In the genomic region with DNA sequence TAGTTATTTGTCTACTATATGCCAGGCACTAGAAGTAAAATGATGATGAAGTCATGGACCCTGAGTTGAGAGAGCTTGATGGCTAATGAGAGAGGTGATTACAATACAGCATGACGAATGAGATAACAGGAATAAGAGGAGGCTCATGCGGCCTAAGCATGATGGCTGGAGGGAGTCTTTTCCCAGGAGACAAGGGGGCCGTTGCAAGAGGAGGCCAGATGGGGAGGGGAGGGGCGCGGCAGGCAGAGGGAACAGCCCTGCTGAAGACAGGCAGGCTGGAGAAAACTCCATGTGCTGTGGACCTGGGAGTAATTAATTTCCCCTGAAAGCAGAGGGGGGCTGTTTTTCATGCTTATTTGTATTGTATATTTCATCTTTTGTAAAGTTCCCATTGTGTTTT, we compare ENCODE assay signal across 18 cellular contexts.
DNase-seq lines count a peak whose midpoint lies in the region; ATAC-seq lines count a peak whose summit lies in the region.
"Had no signal": no experiment of that assay in that cellular context is flagged by ENCODE, and none has a peak within 500 bp of the region (broad histone marks: within the 10 kb centered on the region; RNA-seq: fewer than 3 reads in every experiment).

No MANE protein-coding gene starts in this region.

- no peak overlapping the region for H4K91ac ChIP-seq in neuronal stem cell (ENCODE audit: low read depth, low read length, poor library complexity)

- H3K4me3 ChIP-seq in SJCRH30 (no peak overlapping the region), neuronal stem cell (ENCODE audit: low read length in 2 of 2) (no peak overlapping the region)
- H3K4me3 ChIP-seq: MG63, PC-9, SK-N-MC had no signal

- H3K9me3 ChIP-seq in SJCRH30 (replicated peaks) (peaks cover 6% of the 10 kb centered on the region), neuronal stem cell (replicated peaks in 1 of 2; ENCODE audit: control insufficient read depth in 2 of 2, insufficient read depth in 1 of 2, low read depth in 1 of 2, low read length in 2 of 2) (peaks cover 4 to 28% of the 10 kb centered on the region in 2 donors)
- H3K9me3 ChIP-seq: MG63 had no signal

- WGBS in neuronal stem cell (ENCODE audit: extremely low coverage in 2 of 2, insufficient read length in 2 of 2, insufficient replicate concordance in 1 of 2), 2 donors: no CpG with 5 or more reads among the region's 5 CpGs

- H3K27me3 ChIP-seq in SJCRH30: no peaks in the 10 kb centered on the region
- H3K27me3 ChIP-seq in neuronal stem cell (ENCODE audit: control insufficient read depth in 3 of 3, insufficient read depth in 3 of 3, low read depth in 1 of 3, low read length in 3 of 3): no peaks in the 10 kb centered on the region
- H3K27me3 ChIP-seq: MG63 had no signal

- no peak overlapping the region for H2AFZ ChIP-seq in neuronal stem cell (ENCODE audit: low read length)
- H2AFZ ChIP-seq: PC-9 had no signal

- H3K36me3 ChIP-seq in SJCRH30: no peaks in the 10 kb centered on the region
- no peaks in the 10 kb centered on the region for H3K36me3 ChIP-seq in neuronal stem cell (replicated peaks in 1 of 2; ENCODE audit: control insufficient read depth in 2 of 2, insufficient read depth in 2 of 2, low read length in 2 of 2)
- H3K36me3 ChIP-seq: MG63 had no signal

- no peak overlapping the region for H3K4me2 ChIP-seq in neuronal stem cell (ENCODE audit: insufficient read depth, low read length, poor library complexity, severe bottlenecking)
- H3K4me2 ChIP-seq: PC-9 had no signal

- no peak overlapping the region for H3K18ac ChIP-seq in neuronal stem cell (ENCODE audit: low read length)

- no peak overlapping the region for H4K8ac ChIP-seq in neuronal stem cell (ENCODE audit: low read depth, low read length)

- H3K14ac ChIP-seq in neuronal stem cell (ENCODE audit: low read length): peak overlapping the region; percentile 60

- no peak overlapping the region for H2BK120ac ChIP-seq in neuronal stem cell (ENCODE audit: low read depth, low read length)

- ATAC-seq in GM21390 (IDR thresholded peaks at IDR 0.05; ENCODE audit: unreplicated experiment): no peak

- no peak overlapping the region for H3K4ac ChIP-seq in neuronal stem cell (ENCODE audit: low read length)

- H3K27ac ChIP-seq in SJCRH30 (peak overlapping the region; percentile 36), neuronal stem cell (replicated peaks; ENCODE audit: low read length) (no peak overlapping the region)
- H3K27ac ChIP-seq: 22Rv1, PC-9, SK-N-MC had no signal

- no peak overlapping the region for H2BK5ac ChIP-seq in neuronal stem cell (ENCODE audit: low read length)

- DNase-seq in DMS79 treated with DMSO at 0.1 percent for 48 hours (lab: John Stamatoyannopoulos, UW) (peak; percentile 17), DMS79 (lab: John Stamatoyannopoulos, UW) (no peak), NCI-H1694 (lab: John Stamatoyannopoulos, UW) (peak; percentile 31), SJCRH30 (peak; percentile 64 to 65), neuronal stem cell (ENCODE audit: low spot score) (no peak), mucosa of gallbladder (ENCODE audit: low spot score) (no peak), UCSD-AML1 (lab: John Stamatoyannopoulos, UW; ENCODE audit: unreplicated experiment) (no peak)
- DNase-seq: C1 segment of cervical spinal cord, EL, H7, MG63, NCI-H1105, NCI-H2081 treated with DMSO at 0.1 percent for 48 hours, NCI-H748 treated with DMSO at 0.1 percent for 48 hours, PC-9 had no signal

- H3K4me1 ChIP-seq in SJCRH30 (peaks cover 26% of the 10 kb centered on the region), neuronal stem cell (ENCODE audit: control insufficient read depth in 2 of 2, insufficient read depth in 1 of 2, low read depth in 1 of 2, low read length in 2 of 2) (peaks cover 0 to 4% of the 10 kb centered on the region in 2 donors)

- H3K23ac ChIP-seq in neuronal stem cell (ENCODE audit: low read depth, low read length, poor library complexity): no peak overlapping the region

- no peak overlapping the region for H2BK12ac ChIP-seq in neuronal stem cell (ENCODE audit: low read length)

- H3K9ac ChIP-seq in neuronal stem cell (ENCODE audit: low read depth, low read length, poor library complexity): no peak overlapping the region

- H3K79me1 ChIP-seq in neuronal stem cell (ENCODE audit: low read depth, low read length): no peaks in the 10 kb centered on the region

- H2AK5ac ChIP-seq in neuronal stem cell (ENCODE audit: low read depth, low read length): no peak overlapping the region

- no peak overlapping the region for H2BK15ac ChIP-seq in neuronal stem cell (ENCODE audit: low read length)

Comparison
In these comparisons a context has a peak if more than half of its experiments do, and no peak if none do; other contexts are left out.
1. DNase-seq: peak in DMS79 treated with DMSO at 0.1 percent for 48 hours (single experiment), NCI-H1694 (single experiment) and SJCRH30 (2 of 2); none in DMS79 (single experiment), neuronal stem cell (single experiment), mucosa of gallbladder (single experiment) and UCSD-AML1 (single experiment).